In the genomic region with DNA sequence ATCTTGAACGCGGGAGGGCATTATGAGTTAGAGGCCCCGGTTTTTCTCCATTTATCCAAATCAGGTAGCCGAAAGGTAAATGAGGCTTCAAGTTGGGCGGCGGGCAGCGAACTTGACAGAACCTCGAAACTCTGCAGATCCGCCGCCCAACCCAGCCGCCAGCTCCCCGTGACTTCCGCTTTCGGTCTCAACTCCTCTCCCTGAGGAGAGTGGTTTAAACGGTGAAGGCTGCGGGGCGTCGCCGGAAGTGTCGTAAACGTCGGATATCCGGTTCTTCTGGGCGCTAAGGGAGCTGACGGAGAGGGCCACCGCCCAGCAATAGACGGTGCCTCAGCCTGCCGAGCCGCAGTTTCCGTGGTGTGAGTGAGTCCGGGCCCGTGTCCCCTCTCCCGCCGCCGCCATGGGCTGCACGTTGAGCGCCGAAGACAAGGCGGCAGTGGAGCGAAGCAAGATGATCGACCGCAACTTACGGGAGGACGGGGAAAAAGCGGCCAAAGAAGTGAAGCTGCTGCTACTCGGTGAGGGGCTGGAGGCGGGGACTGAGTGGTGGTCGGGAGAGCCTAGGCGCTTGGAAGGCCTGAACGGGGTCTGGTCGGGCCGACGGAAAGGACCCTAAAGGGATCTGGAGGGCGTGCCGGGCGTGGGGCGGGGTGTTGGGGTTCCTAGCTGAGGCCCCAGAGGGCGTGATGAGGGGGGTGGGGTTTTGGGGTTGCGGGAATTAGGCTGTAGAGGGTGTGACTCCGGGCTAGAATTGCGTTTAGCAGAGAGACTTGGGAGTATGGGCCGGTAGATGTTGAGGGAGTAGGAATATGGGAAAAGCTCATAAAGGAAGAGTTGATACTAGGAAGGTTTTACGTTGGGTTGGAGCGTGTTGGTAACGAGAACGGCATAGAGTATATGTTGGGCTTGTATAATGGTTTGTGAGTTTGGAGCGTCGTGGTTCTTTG, we compare ENCODE assay signal across 7 cellular contexts. TPM values are rescaled to one million over a fixed set of nuclear protein-coding genes. Genes with fewer than 3 reads are reported as not detected.
A peak's percentile ranks its signal among the peaks of the same experiment; 100 is the strongest.
DNase-seq lines count a peak whose midpoint lies in the region; ATAC-seq and TF ChIP-seq lines count a peak whose summit lies in the region.

A gene (plus strand): TSS at position 295 of the 947 bp plus-strand sequence. CDS start 106 bp downstream, at position 401.

- no peaks in the 10 kb centered on the region for H3K9me2 ChIP-seq in hepatocyte (replicated peaks; ENCODE audit: insufficient read depth)

- peak within 1 kb of the TSS; percentile 87 for H3K4me2 ChIP-seq in hepatocyte

- H2AFZ ChIP-seq in hepatocyte, result peak within 1 kb of the TSS; percentile 65

- in situ Hi-C loops in astrocyte of the spinal cord (cut with HindIII; ENCODE audit: low sequenced_read_pairs), result no loop called here

- peaks cover 43% of the 10 kb centered on the region for H4K20me1 ChIP-seq in hepatocyte (ENCODE audit: insufficient read depth, poor library complexity, severe bottlenecking)

- peak; percentile 88 to 92 for DNase-seq in NCI-H2081 (lab: John Stamatoyannopoulos, UW)
- DNase-seq in T1000 (lab: John Stamatoyannopoulos, UW), result peak; percentile 85
- DNase-seq in astrocyte of the spinal cord (ENCODE audit: low read depth, low spot score), result peak; percentile 96
- DNase-seq in hepatocyte (ENCODE audit: low spot score), result peak; percentile 97
- peak; percentile 89 for DNase-seq in renal cortical epithelial cell (ENCODE audit: low read depth)

- TF ChIP-seq CTCF in astrocyte of the spinal cord (IDR thresholded peaks at IDR 0.05; ENCODE audit: low read depth, low read length), result no peak
- TF ChIP-seq CTCF in hepatocyte (IDR thresholded peaks at IDR 0.05; ENCODE audit: poor library complexity), result no peak

- peak within 1 kb of the TSS; percentile 98 for H3K27ac ChIP-seq in hepatocyte

- H3K36me3 ChIP-seq in hepatocyte (replicated peaks; ENCODE audit: insufficient read depth, low read depth), result no peaks in the 10 kb centered on the region

- peaks cover 21% of the 10 kb centered on the region for H3K4me1 ChIP-seq in hepatocyte (ENCODE audit: insufficient read depth)

- H3K9me3 ChIP-seq in hepatocyte (ENCODE audit: low read depth), result no peaks in the 10 kb centered on the region

- peak within 1 kb of the TSS; percentile 79 for H3K4me3 ChIP-seq in astrocyte of the spinal cord (ENCODE audit: low read depth, low read length)
- H3K4me3 ChIP-seq in hepatocyte, result peak within 1 kb of the TSS; percentile 69

- H3K27me3 ChIP-seq in hepatocyte, result no peaks in the 10 kb centered on the region

- WGBS in hepatocyte (ENCODE audit: low lambda C conversion rate, missing lambda C conversion rate), result under 1% methylated on average over 66 of the region's 68 CpGs

- H3K79me2 ChIP-seq in hepatocyte, result peaks cover 65% of the 10 kb centered on the region

- ATAC-seq in GM18517 (IDR thresholded peaks at IDR 0.05; ENCODE audit: unreplicated experiment), result peak; percentile 82
- peak; percentile 83 for ATAC-seq in HG03039 (IDR thresholded peaks at IDR 0.05; ENCODE audit: unreplicated experiment)

RNA-seq across cellular contexts. Expression of the gene that starts here (rescaled TPM):
- total RNA-seq in hepatocyte, result 10.9 and 11.5 TPM in 2 replicates
- polyA plus RNA-seq in hepatocyte, result 8.1 and 8.9 TPM in 2 replicates
- total RNA-seq in renal cortical epithelial cell, result 25.0 and 25.9 TPM in 2 replicates

Comparison
In these comparisons a context has a peak if more than half of its experiments do, and no peak if none do; other contexts are left out.
1. Peak in every context shown above with its lines: DNase-seq, ATAC-seq, H3K4me3 ChIP-seq and H3K27ac ChIP-seq.